In the genomic region with DNA sequence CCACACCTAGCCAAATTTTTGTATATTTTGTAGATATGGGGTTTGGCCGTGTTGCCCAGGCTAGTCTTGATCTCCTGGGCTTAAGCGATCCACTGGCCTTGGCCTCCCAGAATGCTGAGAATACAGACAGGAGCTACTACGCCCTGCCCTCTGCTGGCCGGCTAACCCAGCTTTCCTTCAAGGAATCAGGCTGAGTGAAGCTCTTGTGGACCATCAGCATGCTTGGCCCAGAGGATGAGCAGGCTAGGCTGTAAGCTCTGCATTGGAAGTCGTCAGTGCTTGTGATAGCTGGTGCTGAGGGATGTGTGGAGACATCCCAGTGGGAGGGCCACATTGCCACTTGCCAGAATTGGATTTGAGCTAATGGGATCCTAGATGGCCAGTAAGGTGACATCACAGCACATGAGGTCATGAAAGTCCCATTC, we compare ENCODE assay signal across 8 cellular contexts.
DNase-seq lines count a peak whose midpoint lies in the region; ATAC-seq and TF ChIP-seq lines count a peak whose summit lies in the region.

No MANE protein-coding gene starts in this region.

- TF ChIP-seq CTCF in BJ (IDR thresholded peaks at IDR 0.05; ENCODE audit: insufficient read depth, low read depth, low read length) (peak; percentile 73), nephron (IDR thresholded peaks at IDR 0.05; ENCODE audit: unreplicated experiment in 3 of 3) (peak in 2 of 3 experiments; percentile 14 to 32)

- H3K4me3 Mint-ChIP-seq in nephron, result no peak overlapping the region

- H3K9me3 Mint-ChIP-seq in nephron, result no peaks in the 10 kb centered on the region

- no peak for DNase-seq in BJ (ENCODE audit: low read depth)
- peak; percentile 55 for DNase-seq in LHCN-M2 (ENCODE audit: low read depth)
- peak; percentile 39 for DNase-seq in dermis blood vessel endothelial cell
- no peak for DNase-seq in activated T-cell treated with anti-CD3 and anti-CD28 coated beads, Interleukin-2, amount 50 U/mL, for 48 hours
- no peak for DNase-seq in NCI-H1092 treated with DMSO at 0.1 percent for 48 hours (lab: John Stamatoyannopoulos, UW)

- no peaks in the 10 kb centered on the region for H3K27me3 Mint-ChIP-seq in nephron (ENCODE audit: low read depth)

- ATAC-seq in GM21528 (IDR thresholded peaks at IDR 0.05; ENCODE audit: low FRiP score, unreplicated experiment) (no peak), HG03378 (IDR thresholded peaks at IDR 0.05; ENCODE audit: unreplicated experiment) (no peak)

- POLR2A ChIA-PET in BJ (lab: Charles Lee), result no interaction called here

- H3K27ac Mint-ChIP-seq in nephron, result peak overlapping the region in 2 of 3 experiments; percentile 86 to 91

- H3K36me3 Mint-ChIP-seq in nephron (ENCODE audit: low read depth), result peaks cover 55% of the 10 kb centered on the region

- CTCF ChIA-PET in BJ (lab: Yijun Ruan, JAX), result interaction anchor here (0.8 to 11.0 kb wide), 16 partner anchors 10 to 150 kb away, joined by 3 to 184 read pairs (median 4); no protein-coding TSS in a partner anchor

- no peaks in the 10 kb centered on the region for H3K27me3 ChIP-seq in BJ (ENCODE audit: control insufficient read depth, insufficient read depth, low read length)

- peaks cover 3% of the 10 kb centered on the region for H3K4me1 Mint-ChIP-seq in nephron

- peaks cover 41% of the 10 kb centered on the region for H3K36me3 ChIP-seq in BJ (ENCODE audit: control insufficient read depth, insufficient read depth, low read length)

- H3K4me3 ChIP-seq in BJ (ENCODE audit: low read depth, low read length), result no peak overlapping the region

Comparison
In these comparisons a context has a peak if more than half of its experiments do, and no peak if none do; other contexts are left out.
1. DNase-seq: peak in LHCN-M2 (single experiment) and dermis blood vessel endothelial cell (single experiment); none in BJ (single experiment), activated T-cell treated with anti-CD3 and anti-CD28 coated beads, Interleukin-2, amount 50 U/mL, for 48 hours (0 of 2) and NCI-H1092 treated with DMSO at 0.1 percent for 48 hours (single experiment).